ENCODE assay signal across 28 cellular contexts in the genomic region with DNA sequence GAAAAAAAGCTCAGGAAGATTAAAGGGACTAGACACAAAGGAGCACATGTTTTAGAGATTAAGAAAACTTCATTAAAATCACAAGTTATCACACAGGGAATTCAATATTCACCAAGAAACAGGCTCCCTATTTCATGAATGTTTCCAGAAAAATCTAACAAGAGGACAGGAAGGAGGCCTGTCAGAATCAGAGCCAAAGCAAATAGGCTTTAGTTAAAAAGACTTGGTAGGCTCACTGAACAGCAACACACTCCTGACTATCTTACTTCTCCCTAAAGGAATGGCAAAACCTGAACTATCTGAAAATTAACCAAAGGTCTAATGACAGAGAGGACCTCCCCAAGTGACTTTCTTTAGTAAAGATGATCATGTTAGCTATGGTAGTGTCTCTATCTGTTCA.
"Had no signal": no experiment of that assay in that cellular context is flagged by ENCODE, and none has a peak within 500 bp of the region (broad histone marks: within the 10 kb centered on the region; RNA-seq: fewer than 3 reads in every experiment).

No MANE protein-coding gene starts in this region.

- H3K27ac ChIP-seq: body of pancreas, coronary artery, sigmoid colon, stomach, tibial artery had no signal

- H3K27me3 ChIP-seq: body of pancreas, heart right ventricle, sigmoid colon, stomach, tibial artery had no signal

- H3K9me3 ChIP-seq: body of pancreas, sigmoid colon, stomach, tibial artery had no signal

- H3K36me3 Mint-ChIP-seq: activated naive CD4-positive, alpha-beta T cell treated with anti-CD3 and anti-CD28 coated beads, Interleukin-2, amount 50 U/mL, for 72 hours; naive thymus-derived CD4-positive, alpha-beta T cell; stimulated activated naive B cell treated with anti-CD40 and anti-IgM and Interleukin-4, amounts not matched to agents 10 μg/mL and 1 μg/mL and 100 μg/mL, for 72 hours had no signal

- ATAC-seq: activated CD8-positive, alpha-beta T cell treated with anti-CD3 and anti-CD28 coated beads for 36 hours; activated naive CD4-positive, alpha-beta T cell treated with anti-CD3 and anti-CD28 coated beads, Interleukin-2, amount 50 U/mL, for 72 hours; body of pancreas; effector memory CD8-positive, alpha-beta T cell; left ventricle myocardium superior; naive thymus-derived CD4-positive, alpha-beta T cell; SK-N-SH treated with all-trans-retinoic acid at 6 μM for 48 hours; stimulated activated naive B cell treated with anti-CD40 and anti-IgM and Interleukin-4, amounts not matched to agents 10 μg/mL and 1 μg/mL and 100 μg/mL, for 72 hours; T-helper 17 cell had no signal

- FAIRE-seq: islet of Langerhans, small intestine had no signal

- H3K27ac Mint-ChIP-seq: activated CD8-positive, alpha-beta T cell treated with anti-CD3 and anti-CD28 coated beads for 36 hours; activated T-helper 2 cell treated with anti-CD3 and anti-CD28 coated beads, Interferon-gamma antibody, Interleukin-2, Interleukin-4, amounts not matched to agents 10 μg/mL and 5 μg/mL and 100 μg/mL, durations not matched to agents 14 hours and 24 hours and 36 hours; effector memory CD8-positive, alpha-beta T cell; naive thymus-derived CD4-positive, alpha-beta T cell; stimulated activated naive B cell treated with anti-CD40 and anti-IgM and Interleukin-4, amounts not matched to agents 10 μg/mL and 1 μg/mL and 100 μg/mL, for 72 hours; T-helper 17 cell had no signal

- H3K4me3 Mint-ChIP-seq: activated CD8-positive, alpha-beta T cell treated with anti-CD3 and anti-CD28 coated beads for 36 hours; effector memory CD8-positive, alpha-beta T cell; naive thymus-derived CD4-positive, alpha-beta T cell; stimulated activated naive B cell treated with anti-CD40 and anti-IgM and Interleukin-4, amounts not matched to agents 10 μg/mL and 1 μg/mL and 100 μg/mL, for 72 hours; T-helper 17 cell had no signal

- H3K4me1 ChIP-seq: body of pancreas, sigmoid colon, stomach had no signal

- DNase-seq: activated CD4-positive, alpha-beta T cell treated with anti-CD3 and anti-CD28 coated beads for 1 hour; activated CD4-positive, alpha-beta T cell treated with anti-CD3 and anti-CD28 coated beads, Interleukin-2, amount 50 U/mL, for 1 hour; activated CD8-positive, alpha-beta T cell treated with anti-CD3 and anti-CD28 coated beads for 36 hours; activated naive CD4-positive, alpha-beta T cell; activated T-cell treated with anti-CD3 and anti-CD28 coated beads, Interleukin-2, amount 50 U/mL, for 48 hours; anterior cingulate cortex; body of pancreas; cerebellar nuclear complex; effector memory CD8-positive, alpha-beta T cell; foreskin melanocyte; heart right ventricle; left ventricle myocardium superior; midbrain; naive thymus-derived CD4-positive, alpha-beta T cell; sigmoid colon; small intestine; stimulated activated CD4-positive, alpha-beta T cell treated with anti-CD3 and anti-CD28 coated beads, Interleukin-15, amount 100 ng/mL, for 24 hours; stimulated activated CD4-positive, alpha-beta T cell treated with anti-CD3 and anti-CD28 coated beads, Interleukin-2, amount 100 ng/mL, for 24 hours; stimulated activated naive B cell treated with anti-CD40 and anti-IgM and Interleukin-4, amounts not matched to agents 10 μg/mL and 1 μg/mL and 100 μg/mL, for 72 hours; stomach; T-helper 17 cell; T1000; tibial artery had no signal

- H3K27me3 Mint-ChIP-seq: activated CD8-positive, alpha-beta T cell treated with anti-CD3 and anti-CD28 coated beads for 36 hours; effector memory CD8-positive, alpha-beta T cell; naive thymus-derived CD4-positive, alpha-beta T cell; stimulated activated naive B cell treated with anti-CD40 and anti-IgM and Interleukin-4, amounts not matched to agents 10 μg/mL and 1 μg/mL and 100 μg/mL, for 72 hours; T-helper 17 cell had no signal

- H3K4me1 Mint-ChIP-seq: naive thymus-derived CD4-positive, alpha-beta T cell; stimulated activated naive B cell treated with anti-CD40 and anti-IgM and Interleukin-4, amounts not matched to agents 10 μg/mL and 1 μg/mL and 100 μg/mL, for 72 hours; T-helper 17 cell had no signal

- H3K36me3 ChIP-seq: heart right ventricle, sigmoid colon, stomach, tibial artery had no signal

- H3K4me3 ChIP-seq: body of pancreas, coronary artery, heart right ventricle, sigmoid colon, stomach, tibial artery had no signal
